In the genomic region with DNA sequence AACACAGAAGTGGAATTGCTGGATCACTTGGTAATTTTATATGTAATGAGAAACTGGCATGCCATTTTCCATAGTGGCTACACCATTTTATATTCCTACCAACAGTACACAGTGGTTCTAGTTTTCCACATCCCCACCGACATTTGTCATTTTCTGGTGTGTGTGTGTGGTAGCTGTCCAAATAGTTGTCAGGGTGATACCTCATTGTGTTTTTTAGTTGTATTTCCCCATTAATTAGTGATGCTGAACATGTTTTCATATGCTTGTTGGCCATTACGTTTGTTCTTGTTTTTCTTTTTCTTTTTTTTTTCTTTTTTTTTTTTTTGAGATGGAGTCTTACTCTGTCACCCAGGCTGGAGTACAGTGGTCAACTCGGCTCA, we compare ENCODE assay signal across 9 cellular contexts.
"Had no signal": no experiment of that assay in that cellular context is flagged by ENCODE, and none has a peak within 500 bp of the region (broad histone marks: within the 10 kb centered on the region; RNA-seq: fewer than 3 reads in every experiment).

No MANE protein-coding gene starts in this region.

- H3K27me3 Mint-ChIP-seq: IgD-negative memory B cell had no signal

- DNase-seq: H9, HCEC 1CT, KBM-7 had no signal

- H3K9me3 Mint-ChIP-seq: GM23338, H9, IgD-negative memory B cell had no signal

- ATAC-seq: GM23338, HepG2 had no signal

- H3K27ac ChIP-seq: HL-60 had no signal

- H3K4me3 ChIP-seq: GM23338 had no signal

- FAIRE-seq: H1, H54, HepG2 had no signal

- H3K4me3 Mint-ChIP-seq: GM23338, H9, IgD-negative memory B cell had no signal

- H3K27ac Mint-ChIP-seq: GM23338, H9 had no signal

- H3K4me1 Mint-ChIP-seq: GM23338, H9 had no signal
